18 cellular contexts compared by ENCODE assay signal in the genomic region with DNA sequence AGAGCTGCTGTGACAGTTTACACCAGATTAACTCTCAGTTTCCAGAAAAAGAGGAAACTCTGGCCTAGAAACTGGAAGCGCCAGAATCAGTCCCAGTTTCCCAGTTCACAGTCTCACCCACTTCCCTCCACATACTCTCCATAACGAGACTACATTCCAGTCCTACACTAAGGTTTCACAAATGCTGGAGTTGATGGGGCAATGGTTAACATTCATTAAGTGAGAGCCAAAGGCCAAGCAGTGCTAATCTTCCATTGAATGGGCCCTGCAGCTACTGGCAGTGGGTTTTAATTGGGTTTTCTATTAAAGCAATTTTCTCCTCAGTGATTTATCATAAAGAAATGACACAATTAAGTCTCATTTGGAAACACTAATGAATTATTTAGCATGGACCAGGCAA. TPM values are rescaled to one million over a fixed set of nuclear protein-coding genes. Genes with fewer than 3 reads are reported as not detected.
DNase-seq lines count a peak whose midpoint lies in the region; ATAC-seq lines count a peak whose summit lies in the region.
"Had no signal": no experiment of that assay in that cellular context is flagged by ENCODE, and none has a peak within 500 bp of the region (broad histone marks: within the 10 kb centered on the region; RNA-seq: fewer than 3 reads in every experiment).

No MANE protein-coding gene starts in this region.

- H3K36me3 ChIP-seq in neuronal stem cell (replicated peaks in 1 of 2; ENCODE audit: control insufficient read depth in 2 of 2, insufficient read depth in 2 of 2, low read length in 2 of 2): no peaks in the 10 kb centered on the region
- H3K36me3 ChIP-seq: BLaER1 had no signal

- H3K27ac ChIP-seq in neuronal stem cell (replicated peaks; ENCODE audit: low read length): peak overlapping the region; percentile 87
- H3K27ac ChIP-seq: 22Rv1, A549, BLaER1 had no signal

- H3K9me3 ChIP-seq in neuronal stem cell (replicated peaks in 1 of 2; ENCODE audit: control insufficient read depth in 2 of 2, insufficient read depth in 1 of 2, low read depth in 1 of 2, low read length in 2 of 2): no peaks in the 10 kb centered on the region
- H3K9me3 ChIP-seq: A549, BLaER1 had no signal

- H2AK5ac ChIP-seq in neuronal stem cell (ENCODE audit: low read depth, low read length): no peak overlapping the region

- no peaks in the 10 kb centered on the region for H3K79me1 ChIP-seq in neuronal stem cell (ENCODE audit: low read depth, low read length)

- H2BK12ac ChIP-seq in neuronal stem cell (ENCODE audit: low read length): no peak overlapping the region

- no peak overlapping the region for H2BK5ac ChIP-seq in neuronal stem cell (ENCODE audit: low read length)

- H3K27me3 ChIP-seq in neuronal stem cell (ENCODE audit: control insufficient read depth in 3 of 3, insufficient read depth in 3 of 3, low read depth in 1 of 3, low read length in 3 of 3): peaks cover 0 to 4% (median 0%) of the 10 kb centered on the region in 3 experiments
- H3K27me3 ChIP-seq: BLaER1 had no signal

- no peak overlapping the region for H3K14ac ChIP-seq in neuronal stem cell (ENCODE audit: low read length)

- no peak overlapping the region for H4K8ac ChIP-seq in neuronal stem cell (ENCODE audit: low read depth, low read length)

- no peak overlapping the region for H2AFZ ChIP-seq in neuronal stem cell (ENCODE audit: low read length)

- H3K23ac ChIP-seq in neuronal stem cell (ENCODE audit: low read depth, low read length, poor library complexity): no peak overlapping the region

- H3K18ac ChIP-seq in neuronal stem cell (ENCODE audit: low read length): peak overlapping the region; percentile 38

- no CpG with 5 or more reads among the region's 2 CpGs for WGBS in neuronal stem cell (ENCODE audit: extremely low coverage in 2 of 2, insufficient read length in 2 of 2, insufficient replicate concordance in 1 of 2), 2 donors

- ATAC-seq in GM18858 (IDR thresholded peaks at IDR 0.05; ENCODE audit: unreplicated experiment): no peak
- no peak for ATAC-seq in Right ventricle myocardium inferior
- ATAC-seq: A549 had no signal

- in situ Hi-C loops in ACHN (cut with HindIII; ENCODE audit: low pct_ligation_motif_present, low pct_unique_long_range_greater_than_20kb, low sequenced_read_pairs): no loop called here

- H3K4me1 ChIP-seq in neuronal stem cell (ENCODE audit: control insufficient read depth in 2 of 2, insufficient read depth in 1 of 2, low read depth in 1 of 2, low read length in 2 of 2): peaks cover 0 to 23% of the 10 kb centered on the region in 2 donors
- H3K4me1 ChIP-seq: A549 had no signal

- H2BK15ac ChIP-seq in neuronal stem cell (ENCODE audit: low read length): no peak overlapping the region

- H2BK120ac ChIP-seq in neuronal stem cell (ENCODE audit: low read depth, low read length): no peak overlapping the region

- H4K91ac ChIP-seq in neuronal stem cell (ENCODE audit: low read depth, low read length, poor library complexity): no peak overlapping the region

- DNase-seq in NCI-H146 (lab: John Stamatoyannopoulos, UW): peak; percentile 27
- no peak for DNase-seq in NCI-H146 treated with DMSO at 0.1 percent for 48 hours (lab: John Stamatoyannopoulos, UW; ENCODE audit: unreplicated experiment)
- DNase-seq in astrocyte of the hippocampus (ENCODE audit: low read depth, low spot score): peak; percentile 9
- peak; percentile 51 for DNase-seq in neuronal stem cell (ENCODE audit: low spot score)
- no peak for DNase-seq in Right ventricle myocardium inferior (ENCODE audit: missing footprints)
- DNase-seq in ACHN: no peak
- DNase-seq: CD4-positive, alpha-beta memory T cell; DMS153; DMS79; GF-D8; H9; IMR-90 had no signal

- no peak overlapping the region for H3K4me2 ChIP-seq in neuronal stem cell (ENCODE audit: insufficient read depth, low read length, poor library complexity, severe bottlenecking)
- H3K4me2 ChIP-seq: A549, BLaER1 had no signal

- H3K9ac ChIP-seq in neuronal stem cell (ENCODE audit: low read depth, low read length, poor library complexity): no peak overlapping the region
- H3K9ac ChIP-seq: BLaER1 had no signal

- no peak overlapping the region for H3K4me3 ChIP-seq in neuronal stem cell (ENCODE audit: low read length in 2 of 2)
- H3K4me3 ChIP-seq: A549, BLaER1 had no signal

- intact Hi-C loops in Right ventricle myocardium inferior (cut with DNase I): no loop called here

- H3K4ac ChIP-seq in neuronal stem cell (ENCODE audit: low read length): no peak overlapping the region

RNA-seq across cellular contexts. Expression of gene NRSN1, which starts 20.9 kb away (rescaled TPM):
- 0.70 TPM for polyA plus RNA-seq in neuronal stem cell (2013, experiment 1 of 2)
- 0.55 TPM for polyA plus RNA-seq in neuronal stem cell (2013, experiment 2 of 2)
- total RNA-seq in Right ventricle myocardium inferior: not detected
- total RNA-seq: CD4-positive, alpha-beta memory T cell; H9; IMR-90 had no signal
- polyA plus RNA-seq: A549; AG04450; CD14-positive monocyte; CD4-positive, alpha-beta memory T cell; IMR-90 had no signal

Comparison
In these comparisons a context has a peak if more than half of its experiments do, and no peak if none do; other contexts are left out.
1. DNase-seq: peak in NCI-H146 (single experiment), astrocyte of the hippocampus (single experiment) and neuronal stem cell (single experiment); none in NCI-H146 treated with DMSO at 0.1 percent for 48 hours (single experiment), Right ventricle myocardium inferior (single experiment) and ACHN (single experiment).